In genomic region chr11:65645710-65646109, GRCh38 we compare ENCODE assay signal across 13 cellular contexts. TPM values are rescaled to one million over a fixed set of nuclear protein-coding genes. Genes with fewer than 3 reads are reported as not detected.
DNase-seq lines count a peak whose midpoint lies in the region; ATAC-seq, FAIRE-seq and TF ChIP-seq lines count a peak whose summit lies in the region.
"Had no signal": no experiment of that assay in that cellular context is flagged by ENCODE, and none has a peak within 500 bp of the region (broad histone marks: within the 10 kb centered on the region; RNA-seq: fewer than 3 reads in every experiment).

No MANE protein-coding gene starts in this region.

- H3K9me3 Mint-ChIP-seq in natural killer cell = no peaks in the 10 kb centered on the region
- H3K9me3 Mint-ChIP-seq in natural killer cell treated with Interleukin-12 subunit alpha and Interleukin-12 subunit beta and Interleukin-15 and Interleukin-18, amount 100 ng/mL, for 72 hours = no peaks in the 10 kb centered on the region

- no peaks in the 10 kb centered on the region for H3K27me3 ChIP-seq in HepG2 (ENCODE audit: control insufficient read depth in 1 of 2, insufficient read depth in 2 of 2, low read length in 2 of 2)
- H3K27me3 ChIP-seq: uterus had no signal

- in situ Hi-C loops in HepG2 (cut with HindIII; ENCODE audit: extremely low pct_ligation_motif_present, low pct_unique_long_range_greater_than_20kb) = no loop called here

- no peaks in the 10 kb centered on the region for H3K79me2 ChIP-seq in HepG2 (ENCODE audit: insufficient read depth, low read length)

- no peak for TF ChIP-seq POLR2A in HepG2 (IDR thresholded peaks at IDR 0.05; ENCODE audit: insufficient read depth in 1 of 2, low read depth in 2 of 2, low read length in 2 of 2)

- H3K4me3 ChIP-seq in HepG2 (replicated peaks in 1 of 3; ENCODE audit: insufficient read depth in 1 of 3, low read depth in 2 of 3, low read length in 3 of 3) = no peak overlapping the region
- H3K4me3 ChIP-seq: heart right ventricle, uterus had no signal

- POLR2A ChIA-PET in HepG2 (lab: Yijun Ruan, JAX) = interaction anchor here (1.2 kb wide), 1 partner anchor 17 kb away, joined by 3 read pairs; the partner anchor contains the start of gene RELA

- no peaks in the 10 kb centered on the region for H3K27me3 Mint-ChIP-seq in natural killer cell (ENCODE audit: low read depth in 2 of 2)
- no peaks in the 10 kb centered on the region for H3K27me3 Mint-ChIP-seq in natural killer cell treated with Interleukin-12 subunit alpha and Interleukin-12 subunit beta and Interleukin-15 and Interleukin-18, amount 100 ng/mL, for 72 hours

- H3K4me1 ChIP-seq in HepG2 (ENCODE audit: insufficient read depth, low read length) = peaks cover 18% of the 10 kb centered on the region

- no TSS peak for BruUV-seq in HepG2 (replicated peaks; lab: Mats Ljungman, UMichigan)

- no peak for ATAC-seq in natural killer cell
- ATAC-seq in natural killer cell treated with Interleukin-12 subunit alpha and Interleukin-12 subunit beta and Interleukin-15 and Interleukin-18, amount 100 ng/mL, for 72 hours = no peak
- ATAC-seq in HepG2 = no peak
- ATAC-seq: heart right ventricle had no signal

- DNase-seq in natural killer cell (no peak), glomerular visceral epithelial cell (ENCODE audit: extremely low spot score) (peak; percentile 55), HepG2 (ENCODE audit: low spot score) (no peak), islet precursor cell (no peak), NCI-H1694 treated with DMSO at 0.1 percent for 48 hours (lab: John Stamatoyannopoulos, UW) (no peak)
- DNase-seq in natural killer cell treated with Interleukin-12 subunit alpha and Interleukin-12 subunit beta and Interleukin-15 and Interleukin-18, amount 100 ng/mL, for 72 hours (ENCODE audit: low spot score) = no peak
- DNase-seq: dermis blood vessel endothelial cell, DND-41, heart right ventricle, NCI-H524, Right ventricle myocardium superior, uterus had no signal

- peaks cover 22 to 47% of the 10 kb centered on the region in 2 donors for H3K4me1 Mint-ChIP-seq in natural killer cell
- H3K4me1 Mint-ChIP-seq in natural killer cell treated with Interleukin-12 subunit alpha and Interleukin-12 subunit beta and Interleukin-15 and Interleukin-18, amount 100 ng/mL, for 72 hours (ENCODE audit: low read depth in 2 of 2) = peaks cover 22 to 23% of the 10 kb centered on the region in 2 donors

- CTCF ChIA-PET in HepG2 (lab: Yijun Ruan, JAX; ENCODE audit: low intra/inter-chr PET ratio, low total read pairs) = no interaction called here

- no peak overlapping the region for H2AFZ ChIP-seq in HepG2 (ENCODE audit: low read length)

- intact Hi-C loops in natural killer cell (cut with micrococcal nuclease) = no loop called here
- intact Hi-C loops in HepG2 (cut with micrococcal nuclease; ENCODE audit: unreplicated experiment) = no loop called here

- WGBS in HepG2 (ENCODE audit: low lambda C conversion rate) = 69% methylated on average over 7 of the region's 10 CpGs

- H3K4me3 Mint-ChIP-seq in natural killer cell = peak overlapping the region; percentile 45
- H3K4me3 Mint-ChIP-seq in natural killer cell treated with Interleukin-12 subunit alpha and Interleukin-12 subunit beta and Interleukin-15 and Interleukin-18, amount 100 ng/mL, for 72 hours = no peak overlapping the region

- peak overlapping the region; percentile 47 to 78 for H3K27ac Mint-ChIP-seq in natural killer cell
- no peak overlapping the region for H3K27ac Mint-ChIP-seq in natural killer cell treated with Interleukin-12 subunit alpha and Interleukin-12 subunit beta and Interleukin-15 and Interleukin-18, amount 100 ng/mL, for 72 hours

- TF ChIP-seq EP300 in HepG2 (IDR thresholded peaks at IDR 0.05; ENCODE audit: low read depth in 2 of 2, low read length in 2 of 2) (no peak), HepG2 (CRISPR knock-in tag; IDR thresholded peaks at IDR 0.05; ENCODE audit: borderline replicate concordance) (no peak)

- no peaks in the 10 kb centered on the region for H3K9me3 ChIP-seq in HepG2 (ENCODE audit: low read length)
- H3K9me3 ChIP-seq: heart right ventricle, uterus had no signal

- no peak overlapping the region for H3K27ac ChIP-seq in HepG2 (ENCODE audit: extremely low read length, insufficient read depth, low read length)
- H3K27ac ChIP-seq: heart right ventricle, uterus had no signal

- no peaks in the 10 kb centered on the region for H3K36me3 Mint-ChIP-seq in natural killer cell
- H3K36me3 Mint-ChIP-seq in natural killer cell treated with Interleukin-12 subunit alpha and Interleukin-12 subunit beta and Interleukin-15 and Interleukin-18, amount 100 ng/mL, for 72 hours = no peaks in the 10 kb centered on the region

- TF ChIP-seq CTCF in natural killer cell (IDR thresholded peaks at IDR 0.05) (no peak), HepG2 (CRISPR knock-in tag; IDR thresholded peaks at IDR 0.05) (no peak)

- no peaks in the 10 kb centered on the region for H3K36me3 ChIP-seq in HepG2 (replicated peaks in 1 of 2; ENCODE audit: control insufficient read depth in 1 of 2, insufficient read depth in 2 of 2, low read length in 2 of 2)
- H3K36me3 ChIP-seq: uterus had no signal

- no peak overlapping the region for H3K4me2 ChIP-seq in HepG2 (ENCODE audit: low read depth, low read length)

- TF ChIP-seq RAD21 in HepG2 (CRISPR knock-in tag; IDR thresholded peaks at IDR 0.05) = no peak

- FAIRE-seq in HepG2 (lab: Jason Lieb, UNC) = no peak

- no peak overlapping the region for H3K9ac ChIP-seq in HepG2 (ENCODE audit: insufficient read depth, low read depth, low read length)

- no peaks in the 10 kb centered on the region for H4K20me1 ChIP-seq in HepG2 (ENCODE audit: insufficient read depth, low read length)

RNA-seq across cellular contexts. Expression of gene SIPA1, which starts 7.8 kb away (rescaled TPM):
- 100 to 1,000 TPM; 520 to 776 (median 743) TPM for total RNA-seq in natural killer cell
- 100 to 1,000 TPM; 139 to 140 TPM for total RNA-seq in natural killer cell treated with Interleukin-12 subunit alpha and Interleukin-12 subunit beta and Interleukin-15 and Interleukin-18, amount 100 ng/mL, for 72 hours
- total RNA-seq in HepG2 (2016; rRNA removed; fragmentation: Illumina TruSeq; extraction: Trizol) = 5.4 and 5.8 TPM in 2 replicates
- total RNA-seq in HepG2 (2016; cell fraction: cytosol; rRNA removed; fragmentation: Illumina TruSeq; extraction: Trizol; ENCODE audit: low read depth) = 2.4 and 2.5 TPM in 2 replicates
- 5.0 and 7.9 TPM in 2 replicates for total RNA-seq in HepG2 (2016; cell fraction: insoluble cytoplasmic fraction; rRNA removed; fragmentation: Illumina TruSeq; extraction: Trizol)
- 5.1 and 6.5 TPM in 2 replicates for total RNA-seq in HepG2 (2016; cell fraction: membrane; rRNA removed; fragmentation: Illumina TruSeq; extraction: Trizol)
- 4.5 and 6.8 TPM in 2 replicates for total RNA-seq in HepG2 (2016; cell fraction: nucleus; rRNA removed; fragmentation: Illumina TruSeq; extraction: Trizol)
- polyA plus RNA-seq in HepG2 (2011; rRNA removed) = 7.7 and 9.1 TPM in 2 replicates
- polyA plus RNA-seq in HepG2 (2011; cell fraction: cytosol; rRNA removed) = 4.1 and 8.2 TPM in 2 replicates
- polyA plus RNA-seq in HepG2 (2011; cell fraction: nucleus; rRNA removed) = 29.6 and 37.0 TPM in 2 replicates
- polyA plus RNA-seq in HepG2 (2012) = 4.6 and 5.8 TPM in 2 replicates
- 2.6 and 2.8 TPM in 2 replicates for polyA plus RNA-seq in HepG2 (2016; cell fraction: cytosol; fragmentation: Illumina TruSeq; extraction: Trizol; ENCODE audit: low read depth)
- polyA plus RNA-seq in HepG2 (2016; cell fraction: insoluble cytoplasmic fraction; fragmentation: Illumina TruSeq; extraction: Trizol; ENCODE audit: low read depth) = 4.1 and 5.0 TPM in 2 replicates
- 4.4 and 5.1 TPM in 2 replicates for polyA plus RNA-seq in HepG2 (2016; cell fraction: membrane; fragmentation: Illumina TruSeq; extraction: Trizol; ENCODE audit: low read depth)
- polyA plus RNA-seq in HepG2 (2016; cell fraction: nucleus; fragmentation: Illumina TruSeq; extraction: Trizol; ENCODE audit: insufficient read depth, low read depth) = 10.2 and 11.1 TPM in 2 replicates
- polyA minus RNA-seq in HepG2 (2011; rRNA and poly(A)+ RNA removed; ENCODE audit: low replicate concordance) = 33.6 and 36.0 TPM in 2 replicates
- polyA minus RNA-seq in HepG2 (2011; cell fraction: cytosol; rRNA and poly(A)+ RNA removed) = 9.0 and 11.6 TPM in 2 replicates
- polyA minus RNA-seq in HepG2 (2011; cell fraction: nucleus; rRNA and poly(A)+ RNA removed) = 6.8 and 10.8 TPM in 2 replicates

RNA-seq across cellular contexts. Expression of gene RELA, which starts 17.0 kb away (rescaled TPM):
- total RNA-seq in natural killer cell = 100 to 1,000 TPM; 319 to 380 (median 338) TPM
- total RNA-seq in natural killer cell treated with Interleukin-12 subunit alpha and Interleukin-12 subunit beta and Interleukin-15 and Interleukin-18, amount 100 ng/mL, for 72 hours = 10 to 100 TPM; 85.2 to 96.4 TPM
- total RNA-seq in HepG2 (2016; rRNA removed; fragmentation: Illumina TruSeq; extraction: Trizol) = 18.7 and 21.4 TPM in 2 replicates
- 13.2 and 15.2 TPM in 2 replicates for total RNA-seq in HepG2 (2016; cell fraction: cytosol; rRNA removed; fragmentation: Illumina TruSeq; extraction: Trizol; ENCODE audit: low read depth)
- total RNA-seq in HepG2 (2016; cell fraction: insoluble cytoplasmic fraction; rRNA removed; fragmentation: Illumina TruSeq; extraction: Trizol) = 18.1 and 22.6 TPM in 2 replicates
- total RNA-seq in HepG2 (2016; cell fraction: membrane; rRNA removed; fragmentation: Illumina TruSeq; extraction: Trizol) = 29.5 and 31.1 TPM in 2 replicates
- total RNA-seq in HepG2 (2016; cell fraction: nucleus; rRNA removed; fragmentation: Illumina TruSeq; extraction: Trizol) = 22.2 and 24.4 TPM in 2 replicates
- 40.5 and 51.0 TPM in 2 replicates for polyA plus RNA-seq in HepG2 (2011; rRNA removed)
- polyA plus RNA-seq in HepG2 (2011; cell fraction: cytosol; rRNA removed) = 17.1 and 18.5 TPM in 2 replicates
- 130 and 135 TPM in 2 replicates for polyA plus RNA-seq in HepG2 (2011; cell fraction: nucleus; rRNA removed)
- 35.3 and 47.6 TPM in 2 replicates for polyA plus RNA-seq in HepG2 (2012)
- 18.5 and 18.9 TPM in 2 replicates for polyA plus RNA-seq in HepG2 (2016; cell fraction: cytosol; fragmentation: Illumina TruSeq; extraction: Trizol; ENCODE audit: low read depth)
- 29.6 and 39.8 TPM in 2 replicates for polyA plus RNA-seq in HepG2 (2016; cell fraction: insoluble cytoplasmic fraction; fragmentation: Illumina TruSeq; extraction: Trizol; ENCODE audit: low read depth)
- 31.6 and 34.3 TPM in 2 replicates for polyA plus RNA-seq in HepG2 (2016; cell fraction: membrane; fragmentation: Illumina TruSeq; extraction: Trizol; ENCODE audit: low read depth)
- 67.4 and 71.3 TPM in 2 replicates for polyA plus RNA-seq in HepG2 (2016; cell fraction: nucleus; fragmentation: Illumina TruSeq; extraction: Trizol; ENCODE audit: insufficient read depth, low read depth)
- polyA minus RNA-seq in HepG2 (2011; rRNA and poly(A)+ RNA removed; ENCODE audit: low replicate concordance) = 44.8 and 56.8 TPM in 2 replicates
- polyA minus RNA-seq in HepG2 (2011; cell fraction: cytosol; rRNA and poly(A)+ RNA removed) = 19.2 and 21.1 TPM in 2 replicates
- 31.7 and 34.9 TPM in 2 replicates for polyA minus RNA-seq in HepG2 (2011; cell fraction: nucleus; rRNA and poly(A)+ RNA removed)

RNA-seq across cellular contexts. Expression of gene PCNX3, which starts 30.1 kb away (rescaled TPM):
- 100 to 1,000 TPM; 101 to 105 (median 102) TPM for total RNA-seq in natural killer cell
- 10 to 100 TPM; 65.1 to 96.9 TPM for total RNA-seq in natural killer cell treated with Interleukin-12 subunit alpha and Interleukin-12 subunit beta and Interleukin-15 and Interleukin-18, amount 100 ng/mL, for 72 hours
- total RNA-seq in HepG2 (2016; rRNA removed; fragmentation: Illumina TruSeq; extraction: Trizol) = 14.5 and 23.0 TPM in 2 replicates
- 8.5 and 8.7 TPM in 2 replicates for total RNA-seq in HepG2 (2016; cell fraction: cytosol; rRNA removed; fragmentation: Illumina TruSeq; extraction: Trizol; ENCODE audit: low read depth)
- total RNA-seq in HepG2 (2016; cell fraction: insoluble cytoplasmic fraction; rRNA removed; fragmentation: Illumina TruSeq; extraction: Trizol) = 12.2 and 22.7 TPM in 2 replicates
- 9.3 and 9.7 TPM in 2 replicates for total RNA-seq in HepG2 (2016; cell fraction: membrane; rRNA removed; fragmentation: Illumina TruSeq; extraction: Trizol)
- total RNA-seq in HepG2 (2016; cell fraction: nucleus; rRNA removed; fragmentation: Illumina TruSeq; extraction: Trizol) = 26.0 and 33.8 TPM in 2 replicates
- polyA plus RNA-seq in HepG2 (2011; rRNA removed) = 16.2 and 23.1 TPM in 2 replicates
- polyA plus RNA-seq in HepG2 (2011; cell fraction: cytosol; rRNA removed) = 12.7 and 17.1 TPM in 2 replicates
- polyA plus RNA-seq in HepG2 (2011; cell fraction: nucleus; rRNA removed) = 99.5 and 123 TPM in 2 replicates
- 14.4 and 24.5 TPM in 2 replicates for polyA plus RNA-seq in HepG2 (2012)
- polyA plus RNA-seq in HepG2 (2016; cell fraction: cytosol; fragmentation: Illumina TruSeq; extraction: Trizol; ENCODE audit: low read depth) = 4.3 and 4.9 TPM in 2 replicates
- polyA plus RNA-seq in HepG2 (2016; cell fraction: insoluble cytoplasmic fraction; fragmentation: Illumina TruSeq; extraction: Trizol; ENCODE audit: low read depth) = 14.3 and 21.7 TPM in 2 replicates
- 5.8 and 6.9 TPM in 2 replicates for polyA plus RNA-seq in HepG2 (2016; cell fraction: membrane; fragmentation: Illumina TruSeq; extraction: Trizol; ENCODE audit: low read depth)
- polyA plus RNA-seq in HepG2 (2016; cell fraction: nucleus; fragmentation: Illumina TruSeq; extraction: Trizol; ENCODE audit: insufficient read depth, low read depth) = 68.2 and 73.5 TPM in 2 replicates
- 35.6 and 67.6 TPM in 2 replicates for polyA minus RNA-seq in HepG2 (2011; rRNA and poly(A)+ RNA removed; ENCODE audit: low replicate concordance)
- polyA minus RNA-seq in HepG2 (2011; cell fraction: cytosol; rRNA and poly(A)+ RNA removed) = 23.3 and 27.8 TPM in 2 replicates
- 32.3 and 32.8 TPM in 2 replicates for polyA minus RNA-seq in HepG2 (2011; cell fraction: nucleus; rRNA and poly(A)+ RNA removed)

RNA-seq across cellular contexts. Expression of gene MAP3K11, which starts 31.7 kb away (rescaled TPM):
- total RNA-seq in natural killer cell (10 to 100 TPM; 85.3 to 94.5 (median 94.0) TPM), HepG2 (2016; rRNA removed; fragmentation: Illumina TruSeq; extraction: Trizol) (35.6 and 51.5 TPM in 2 replicates)
- 10 to 100 TPM; 81.1 to 83.3 TPM for total RNA-seq in natural killer cell treated with Interleukin-12 subunit alpha and Interleukin-12 subunit beta and Interleukin-15 and Interleukin-18, amount 100 ng/mL, for 72 hours
- 9.8 and 11.0 TPM in 2 replicates for total RNA-seq in HepG2 (2016; cell fraction: cytosol; rRNA removed; fragmentation: Illumina TruSeq; extraction: Trizol; ENCODE audit: low read depth)
- 28.4 and 51.3 TPM in 2 replicates for total RNA-seq in HepG2 (2016; cell fraction: insoluble cytoplasmic fraction; rRNA removed; fragmentation: Illumina TruSeq; extraction: Trizol)
- 23.9 and 24.4 TPM in 2 replicates for total RNA-seq in HepG2 (2016; cell fraction: membrane; rRNA removed; fragmentation: Illumina TruSeq; extraction: Trizol)
- 38.3 and 44.6 TPM in 2 replicates for total RNA-seq in HepG2 (2016; cell fraction: nucleus; rRNA removed; fragmentation: Illumina TruSeq; extraction: Trizol)
- 35.9 and 54.6 TPM in 2 replicates for polyA plus RNA-seq in HepG2 (2011; rRNA removed)
- polyA plus RNA-seq in HepG2 (2011; cell fraction: cytosol; rRNA removed) = 29.9 and 43.3 TPM in 2 replicates
- 105 and 109 TPM in 2 replicates for polyA plus RNA-seq in HepG2 (2011; cell fraction: nucleus; rRNA removed)
- polyA plus RNA-seq in HepG2 (2012) = 41.6 and 47.6 TPM in 2 replicates
- polyA plus RNA-seq in HepG2 (2016; cell fraction: cytosol; fragmentation: Illumina TruSeq; extraction: Trizol; ENCODE audit: low read depth) = 10.0 and 10.8 TPM in 2 replicates
- polyA plus RNA-seq in HepG2 (2016; cell fraction: insoluble cytoplasmic fraction; fragmentation: Illumina TruSeq; extraction: Trizol; ENCODE audit: low read depth) = 43.2 and 55.5 TPM in 2 replicates
- polyA plus RNA-seq in HepG2 (2016; cell fraction: membrane; fragmentation: Illumina TruSeq; extraction: Trizol; ENCODE audit: low read depth) = 24.5 and 29.1 TPM in 2 replicates
- polyA plus RNA-seq in HepG2 (2016; cell fraction: nucleus; fragmentation: Illumina TruSeq; extraction: Trizol; ENCODE audit: insufficient read depth, low read depth) = 98.1 and 107 TPM in 2 replicates
- polyA minus RNA-seq in HepG2 (2011; rRNA and poly(A)+ RNA removed; ENCODE audit: low replicate concordance) = 59.8 and 117 TPM in 2 replicates
- polyA minus RNA-seq in HepG2 (2011; cell fraction: cytosol; rRNA and poly(A)+ RNA removed) = 35.9 and 41.2 TPM in 2 replicates
- 61.7 and 76.1 TPM in 2 replicates for polyA minus RNA-seq in HepG2 (2011; cell fraction: nucleus; rRNA and poly(A)+ RNA removed)

RNA-seq across cellular contexts. Expression of gene KCNK7, which starts 50.1 kb away (rescaled TPM):
- total RNA-seq in natural killer cell = 10 to 100 TPM in 1 of 3 donors, 1 to 10 TPM in 2; 6.3 to 11.2 (median 7.1) TPM
- 1 to 10 TPM; 2.3 to 2.8 TPM for total RNA-seq in natural killer cell treated with Interleukin-12 subunit alpha and Interleukin-12 subunit beta and Interleukin-15 and Interleukin-18, amount 100 ng/mL, for 72 hours
- not detected in 2 replicates for total RNA-seq in HepG2 (2016; rRNA removed; fragmentation: Illumina TruSeq; extraction: Trizol)
- not detected in 2 replicates for total RNA-seq in HepG2 (2016; cell fraction: cytosol; rRNA removed; fragmentation: Illumina TruSeq; extraction: Trizol; ENCODE audit: low read depth)
- total RNA-seq in HepG2 (2016; cell fraction: insoluble cytoplasmic fraction; rRNA removed; fragmentation: Illumina TruSeq; extraction: Trizol) = not detected in 2 replicates
- not detected in 2 replicates for total RNA-seq in HepG2 (2016; cell fraction: membrane; rRNA removed; fragmentation: Illumina TruSeq; extraction: Trizol)
- total RNA-seq in HepG2 (2016; cell fraction: nucleus; rRNA removed; fragmentation: Illumina TruSeq; extraction: Trizol) = 1.2 TPM in 1 of 2 replicates, not detected in the other
- polyA plus RNA-seq in HepG2 (2011; rRNA removed) = 0.11 and 0.14 TPM in 2 replicates
- polyA plus RNA-seq in HepG2 (2011; cell fraction: cytosol; rRNA removed) = 0.04 TPM in 1 of 2 replicates, not detected in the other
- polyA plus RNA-seq in HepG2 (2011; cell fraction: nucleus; rRNA removed) = 0.69 and 0.97 TPM in 2 replicates
- polyA plus RNA-seq in HepG2 (2012) = 0.28 TPM in 1 of 2 replicates, not detected in the other
- polyA plus RNA-seq in HepG2 (2016; cell fraction: cytosol; fragmentation: Illumina TruSeq; extraction: Trizol; ENCODE audit: low read depth) = not detected in 2 replicates
- polyA plus RNA-seq in HepG2 (2016; cell fraction: insoluble cytoplasmic fraction; fragmentation: Illumina TruSeq; extraction: Trizol; ENCODE audit: low read depth) = not detected in 2 replicates
- not detected in 2 replicates for polyA plus RNA-seq in HepG2 (2016; cell fraction: membrane; fragmentation: Illumina TruSeq; extraction: Trizol; ENCODE audit: low read depth)
- 0.38 and 0.77 TPM in 2 replicates for polyA plus RNA-seq in HepG2 (2016; cell fraction: nucleus; fragmentation: Illumina TruSeq; extraction: Trizol; ENCODE audit: insufficient read depth, low read depth)
- polyA minus RNA-seq in HepG2 (2011; rRNA and poly(A)+ RNA removed; ENCODE audit: low replicate concordance) = 0.33 and 0.90 TPM in 2 replicates
- not detected in 2 replicates for polyA minus RNA-seq in HepG2 (2011; cell fraction: cytosol; rRNA and poly(A)+ RNA removed)
- 0.75 and 1.2 TPM in 2 replicates for polyA minus RNA-seq in HepG2 (2011; cell fraction: nucleus; rRNA and poly(A)+ RNA removed)
- polyA plus RNA-seq: AG04450 had no signal

Comparison
In these comparisons a context has a peak if more than half of its experiments do, and no peak if none do; other contexts are left out.
1. H3K27ac Mint-ChIP-seq: peak in natural killer cell (2 of 2); none in natural killer cell treated with Interleukin-12 subunit alpha and Interleukin-12 subunit beta and Interleukin-15 and Interleukin-18, amount 100 ng/mL, for 72 hours (0 of 2).
2. RNA of gene SIPA1, which starts 7.8 kb away (total RNA-seq): 520 to 776 TPM in natural killer cell and 139 to 140 TPM in natural killer cell treated with Interleukin-12 subunit alpha and Interleukin-12 subunit beta and Interleukin-15 and Interleukin-18, amount 100 ng/mL, for 72 hours; 2.4 to 7.9 TPM in HepG2; every median in the first group is over 10 times any median in the second.